Comparison of ENCODE assay signal across 9 cellular contexts in genomic region chr17:77097772-77098171, GRCh38. TPM values are rescaled to one million over a fixed set of nuclear protein-coding genes. Genes with fewer than 3 reads are reported as not detected.
DNase-seq lines count a peak whose midpoint lies in the region; ATAC-seq and TF ChIP-seq lines count a peak whose summit lies in the region.
"Had no signal": no experiment of that assay in that cellular context is flagged by ENCODE, and none has a peak within 500 bp of the region (broad histone marks: within the 10 kb centered on the region; RNA-seq: fewer than 3 reads in every experiment).

No MANE protein-coding gene starts in this region.

- no peaks in the 10 kb centered on the region for H3K27me3 ChIP-seq in right cardiac atrium (ENCODE audit: control insufficient read depth, insufficient read depth)
- H3K27me3 ChIP-seq in neutrophil = no peaks in the 10 kb centered on the region
- H3K27me3 ChIP-seq in upper lobe of right lung = no peaks in the 10 kb centered on the region
- H3K27me3 ChIP-seq in aorta (ENCODE audit: control insufficient read depth in 1 of 2, insufficient read depth in 2 of 2, low read length in 1 of 2) = no peaks in the 10 kb centered on the region

- ATAC-seq in right cardiac atrium (no peak), left cardiac atrium (no peak), upper lobe of right lung (no peak), aorta (ENCODE audit: low FRiP score) (no peak)

- intact Hi-C loops in right cardiac atrium (cut with DNase I) (loop anchor here (5.0 to 10.0 kb wide), 4 partner anchors 35 to 117 kb away; partner anchors contain the start of gene SEC14L1 (in 3 of the 4)), left cardiac atrium (cut with DNase I) (loop anchor here (2.0 to 5.0 kb wide), 3 partner anchors 45 to 117 kb away; partner anchors contain the start of gene SEC14L1 (in 1 of the 2)), upper lobe of right lung (cut with DNase I) (loop anchor here (10.0 kb wide), 2 partner anchors 47 to 117 kb away; partner anchors contain the start of gene SEC14L1), aorta (cut with DNase I) (loop anchor here in 1 of 2 donors (5.0 kb wide), 2 partner anchors 50 to 110 kb away; no protein-coding TSS in a partner anchor)

- H3K36me3 ChIP-seq in neutrophil (peaks cover 11% of the 10 kb centered on the region), upper lobe of right lung (peaks cover 30% of the 10 kb centered on the region), aorta (ENCODE audit: control insufficient read depth in 1 of 2, insufficient read depth in 2 of 2, low read length in 1 of 2) (peaks cover 0 to 2% of the 10 kb centered on the region in 2 donors)

- WGBS in right cardiac atrium = 80% methylated on average over 3 of the region's 3 CpGs
- 92 to 93% methylated on average over 3 of the region's 3 CpGs for WGBS in aorta, 2 donors

- H3K27ac ChIP-seq in right cardiac atrium (ENCODE audit: low read length) (peak overlapping the region; percentile 82), caudate nucleus (ENCODE audit: low read depth, low read length) (peak overlapping the region; percentile 99), neutrophil (peak overlapping the region; percentile 98), upper lobe of right lung (peak overlapping the region; percentile 70), aorta (ENCODE audit: low read depth in 1 of 2, low read length in 2 of 2) (no peak overlapping the region)

- H3K4me1 ChIP-seq in right cardiac atrium (ENCODE audit: control insufficient read depth, insufficient read depth, low read length) (peaks cover 12% of the 10 kb centered on the region), neutrophil (ENCODE audit: control insufficient read depth in 1 of 2, insufficient read depth in 1 of 2, low read depth in 1 of 2, low read length in 1 of 2) (peaks cover 42 to 47% of the 10 kb centered on the region in 2 experiments), upper lobe of right lung (peaks cover 39% of the 10 kb centered on the region), aorta (ENCODE audit: control insufficient read depth in 1 of 2, insufficient read depth in 2 of 2, low read length in 2 of 2) (no peaks in the 10 kb centered on the region)

- H3K9me3 ChIP-seq in right cardiac atrium (ENCODE audit: control insufficient read depth, low read length) (no peaks in the 10 kb centered on the region), neutrophil (no peaks in the 10 kb centered on the region), upper lobe of right lung (no peaks in the 10 kb centered on the region), aorta (ENCODE audit: control insufficient read depth, low read length) (no peaks in the 10 kb centered on the region)

- DNase-seq in right cardiac atrium (no peak), left cardiac atrium (no peak), caudate nucleus (lab: John Stamatoyannopoulos, UW) (peak in 1 of 61 donors; percentile 9), upper lobe of right lung (no peak), GDM1 (lab: John Stamatoyannopoulos, UW) (no peak), aorta (no peak), NCI-H2227 (lab: John Stamatoyannopoulos, UW; ENCODE audit: unreplicated experiment) (no peak)
- DNase-seq: NCI-H446 had no signal

- H3K4me3 ChIP-seq in right cardiac atrium (ENCODE audit: low read length) (no peak overlapping the region), neutrophil (ENCODE audit: low read depth in 1 of 2, low read length in 1 of 2) (peak overlapping the region; percentile 42 to 52), upper lobe of right lung (no peak overlapping the region), aorta (ENCODE audit: low read length in 2 of 2) (no peak overlapping the region)

- TF ChIP-seq CTCF in neutrophil (IDR thresholded peaks at IDR 0.05) (no peak), upper lobe of right lung (IDR thresholded peaks at IDR 0.05) (no peak)

RNA-seq across cellular contexts. Expression of gene SEC14L1, which starts 43.0 kb away (rescaled TPM):
- 10 to 100 TPM; 47.2 to 58.4 (median 50.1) TPM for total RNA-seq in right cardiac atrium
- 39.6 TPM for polyA plus RNA-seq in right cardiac atrium
- 10 to 100 TPM; 71.6 to 82.2 TPM for total RNA-seq in left cardiac atrium
- 144 TPM for total RNA-seq in upper lobe of right lung
- total RNA-seq in aorta = 10 to 100 TPM; 79.2 to 99.8 TPM
- polyA plus RNA-seq in aorta = 10 to 100 TPM; 17.2 to 19.2 TPM

Comparison
In these comparisons a context has a peak if more than half of its experiments do, and no peak if none do; other contexts are left out.
1. H3K27ac ChIP-seq: peak in right cardiac atrium (single experiment), caudate nucleus (single experiment), neutrophil (single experiment) and upper lobe of right lung (single experiment); none in aorta (0 of 2).
2. H3K4me3 ChIP-seq: peak in neutrophil (2 of 2); none in right cardiac atrium (single experiment), upper lobe of right lung (single experiment) and aorta (0 of 2).